ENCODE assay signal across 2 cellular contexts in genomic region chr1:222794656-222795474, GRCh38.
TF ChIP-seq lines count a peak whose summit lies in the region.

No MANE protein-coding gene starts in this region.

TF ChIP-seq in WTC11, 78 proteins besides CTCF, POLR2A, EP300 and RAD21 (continued from another document):
- no peak for TF ChIP-seq ATF2 (CRISPR knock-in tag; IDR thresholded peaks at IDR 0.05; ENCODE audit: borderline replicate concordance, low read depth)
- TF ChIP-seq ATF6 (CRISPR knock-in tag; IDR thresholded peaks at IDR 0.05) = no peak
- TF ChIP-seq PRDM15 (CRISPR knock-in tag; IDR thresholded peaks at IDR 0.05) = no peak
- TF ChIP-seq ZMAT4 (CRISPR knock-in tag; IDR thresholded peaks at IDR 0.05) = no peak
- TF ChIP-seq ARID4B (CRISPR knock-in tag; IDR thresholded peaks at IDR 0.05; ENCODE audit: borderline replicate concordance) = no peak
- TF ChIP-seq MYBL2 (CRISPR knock-in tag; IDR thresholded peaks at IDR 0.05) = no peak

TF ChIP-seq in HepG2, 621 proteins besides CTCF, POLR2A, EP300 and RAD21:
- TF ChIP-seq ZNF687 (CRISPR knock-in tag; IDR thresholded peaks at IDR 0.05) = peak; percentile 10; the same call in 1 of the 2 replicates
- 0 out of 2 replicates have a peak, but pooled peaks have one; percentile 11 for TF ChIP-seq SMC3 (IDR thresholded peaks at IDR 0.05; ENCODE audit: low read length)
- no peak for TF ChIP-seq NFE2 (CRISPR knock-in tag; IDR thresholded peaks at IDR 0.05)
- no peak for TF ChIP-seq ZNF3 (CRISPR knock-in tag; IDR thresholded peaks at IDR 0.05)
- peak; percentile 87 for TF ChIP-seq STAG1 (CRISPR knock-in tag; IDR thresholded peaks at IDR 0.05)
